Comparison of ENCODE assay signal across 8 cellular contexts in genomic region chr22:19909350-19910179, GRCh38. TPM values are rescaled to one million over a fixed set of nuclear protein-coding genes. Genes with fewer than 3 reads are reported as not detected.
DNase-seq lines count a peak whose midpoint lies in the region; ATAC-seq and FAIRE-seq lines count a peak whose summit lies in the region.

No MANE protein-coding gene starts in this region.

- peak overlapping the region; percentile 82 for H3K27ac Mint-ChIP-seq in central memory CD8-positive, alpha-beta T cell (ENCODE audit: low read depth)

- FAIRE-seq in GM19239 (lab: Jason Lieb, UNC): peak; percentile 94

- peak overlapping the region; percentile 0 for H3K4me3 Mint-ChIP-seq in central memory CD8-positive, alpha-beta T cell

- H3K9me3 Mint-ChIP-seq in central memory CD8-positive, alpha-beta T cell: no peaks in the 10 kb centered on the region

- ATAC-seq in central memory CD8-positive, alpha-beta T cell (replicated peaks; ENCODE audit: extremely low read depth, poor library complexity, severe bottlenecking): peak; percentile 64
- ATAC-seq in left colon (peak; percentile 94), HG03196 (IDR thresholded peaks at IDR 0.05; ENCODE audit: unreplicated experiment) (no peak)

- intact Hi-C loops in left colon (cut with DNase I, micrococcal nuclease): loop anchor here (5.0 kb wide), 1 partner anchor 177 kb away; no protein-coding TSS in a partner anchor

- H3K27me3 Mint-ChIP-seq in central memory CD8-positive, alpha-beta T cell: no peaks in the 10 kb centered on the region

- peaks cover 27% of the 10 kb centered on the region for H3K36me3 Mint-ChIP-seq in central memory CD8-positive, alpha-beta T cell (ENCODE audit: insufficient read depth)

- peaks cover 6% of the 10 kb centered on the region for H3K4me1 Mint-ChIP-seq in central memory CD8-positive, alpha-beta T cell

- DNase-seq in 8988T (peak; percentile 64), GM19239 (ENCODE audit: insufficient read length, low spot score) (peak; percentile 91), NCI-H460 (ENCODE audit: extremely low read depth, low read depth) (peak; percentile 68), left colon (peak; percentile 58 to 92)
- DNase-seq in activated CD4-positive, alpha-beta T cell treated with anti-CD3 and anti-CD28 coated beads for 1 hour: peak; percentile 75
- peak; percentile 69 to 74 for DNase-seq in central memory CD8-positive, alpha-beta T cell (ENCODE audit: low spot score in 2 of 2)
- peak; percentile 81 to 85 for DNase-seq in stimulated activated CD4-positive, alpha-beta T cell treated with anti-CD3 and anti-CD28 coated beads, Interleukin-2, amount 100 ng/mL, for 48 hours

RNA-seq across cellular contexts. Expression of gene COMT, which starts 32.0 kb away (rescaled TPM):
- total RNA-seq in NCI-H460 (2014; rRNA removed; shearing (Covaris generic)): 90.3 and 100 TPM in 2 replicates
- 81.6 and 104 TPM in 2 replicates for polyA plus RNA-seq in NCI-H460 (2014; cell fraction: nucleus; rRNA removed)
- total RNA-seq in left colon: 10 to 100 TPM; 58.2 to 71.3 TPM

RNA-seq across cellular contexts. Expression of gene TXNRD2, which starts 32.1 kb away (rescaled TPM):
- total RNA-seq in NCI-H460 (2014; rRNA removed; shearing (Covaris generic)): 36.4 and 38.2 TPM in 2 replicates
- polyA plus RNA-seq in NCI-H460 (2014; cell fraction: nucleus; rRNA removed): 75.8 and 96.7 TPM in 2 replicates
- total RNA-seq in left colon: 10 to 100 TPM; 18.2 to 21.5 TPM

RNA-seq across cellular contexts. Expression of gene GNB1L, which starts 54.9 kb away (rescaled TPM):
- 9.6 and 11.7 TPM in 2 replicates for total RNA-seq in NCI-H460 (2014; rRNA removed; shearing (Covaris generic))
- 32.1 and 37.2 TPM in 2 replicates for polyA plus RNA-seq in NCI-H460 (2014; cell fraction: nucleus; rRNA removed)
- 1 to 10 TPM; 3.3 to 4.6 TPM for total RNA-seq in left colon

RNA-seq across cellular contexts. Expression of gene RTL10, which starts 54.9 kb away (rescaled TPM):
- total RNA-seq in NCI-H460 (2014; rRNA removed; shearing (Covaris generic)): 12.7 and 13.0 TPM in 2 replicates
- polyA plus RNA-seq in NCI-H460 (2014; cell fraction: nucleus; rRNA removed): 29.4 and 36.6 TPM in 2 replicates
- total RNA-seq in left colon: 1 to 10 TPM; 8.2 to 9.0 TPM
